ENCODE assay signal across 19 cellular contexts in genomic region chr7:80488851-80489370, GRCh38. TPM values are rescaled to one million over a fixed set of nuclear protein-coding genes. Genes with fewer than 3 reads are reported as not detected.
DNase-seq lines count a peak whose midpoint lies in the region; ATAC-seq and TF ChIP-seq lines count a peak whose summit lies in the region.
"Had no signal": no experiment of that assay in that cellular context is flagged by ENCODE, and none has a peak within 500 bp of the region (broad histone marks: within the 10 kb centered on the region; RNA-seq: fewer than 3 reads in every experiment).

No MANE protein-coding gene starts in this region.

- no peaks in the 10 kb centered on the region for H3K9me3 Mint-ChIP-seq in HFFc6
- no peaks in the 10 kb centered on the region for H3K9me3 Mint-ChIP-seq in activated CD4-positive, alpha-beta memory T cell treated with anti-CD3 and anti-CD28 coated beads for 36 hours

- CTCF ChIA-PET in activated CD4-positive, alpha-beta memory T cell treated with anti-CD3 and anti-CD28 coated beads for 36 hours (lab: Charles Lee): no interaction called here

- H3K27ac Mint-ChIP-seq in HFFc6: peak overlapping the region; percentile 35; the same call in 1 of the 2 replicates
- H3K27ac Mint-ChIP-seq in activated CD4-positive, alpha-beta memory T cell treated with anti-CD3 and anti-CD28 coated beads for 36 hours: no peak overlapping the region

- no peaks in the 10 kb centered on the region for H3K27me3 Mint-ChIP-seq in HFFc6 (ENCODE audit: insufficient read depth)
- no peaks in the 10 kb centered on the region for H3K27me3 Mint-ChIP-seq in activated CD4-positive, alpha-beta memory T cell treated with anti-CD3 and anti-CD28 coated beads for 36 hours

- H3K27ac ChIP-seq in epithelial cell of prostate: peak overlapping the region; percentile 2
- H3K27ac ChIP-seq: HL-60 had no signal

- no peak for ATAC-seq in GM18505 (IDR thresholded peaks at IDR 0.05; ENCODE audit: unreplicated experiment)

- no peak for TF ChIP-seq POLR2A in GM18505 (IDR thresholded peaks at IDR 0.05; ENCODE audit: borderline replicate concordance, extremely low read depth, insufficient read depth, insufficient read length)

- no peak for TF ChIP-seq CTCF in HFFc6 (IDR thresholded peaks at IDR 0.05)

- POLR2A ChIA-PET in activated CD4-positive, alpha-beta memory T cell treated with anti-CD3 and anti-CD28 coated beads for 36 hours (lab: Charles Lee): no interaction called here

- DNase-seq in COLO829 (ENCODE audit: low spot score) (peak; percentile 27), HFFc6 (no peak), epithelial cell of prostate (ENCODE audit: low read depth, low spot score) (no peak), myocyte (ENCODE audit: low read depth) (peak; percentile 18), pons (ENCODE audit: low spot score) (no peak)
- DNase-seq in activated CD4-positive, alpha-beta memory T cell treated with anti-CD3 and anti-CD28 coated beads for 36 hours: no peak
- DNase-seq: ACHN; BE2C; EL; KG1; NCI-H1092; NCI-H2107; NCI-H226; NK-92 treated with Interleukin-12 subunit alpha and Interleukin-12 subunit beta, amount 100 ng/mL, for 24 hours; OCI-M1 had no signal

- H3K4me1 Mint-ChIP-seq in HFFc6 (ENCODE audit: low read depth): peaks cover 37% of the 10 kb centered on the region
- H3K4me1 Mint-ChIP-seq in activated CD4-positive, alpha-beta memory T cell treated with anti-CD3 and anti-CD28 coated beads for 36 hours (ENCODE audit: low read depth): no peaks in the 10 kb centered on the region

- no peaks in the 10 kb centered on the region for H3K36me3 Mint-ChIP-seq in HFFc6 (ENCODE audit: low read depth)
- H3K36me3 Mint-ChIP-seq in activated CD4-positive, alpha-beta memory T cell treated with anti-CD3 and anti-CD28 coated beads for 36 hours: no peaks in the 10 kb centered on the region

- intact Hi-C loops in activated CD4-positive, alpha-beta memory T cell treated with anti-CD3 and anti-CD28 coated beads for 36 hours (cut with micrococcal nuclease): no loop called here

- 0 out of 2 replicates have a peak overlapping the region, but pooled peaks have one; percentile 12 for H3K4me3 Mint-ChIP-seq in HFFc6
- no peak overlapping the region for H3K4me3 Mint-ChIP-seq in activated CD4-positive, alpha-beta memory T cell treated with anti-CD3 and anti-CD28 coated beads for 36 hours

RNA-seq across cellular contexts. Expression of gene GNAT3, which starts 23.0 kb away (rescaled TPM):
- total RNA-seq in HFFc6 (2021; fragmentation: NEBNext Ultra II Directional; extraction: Animal tissue kit (Norgen Biotek cat#: 25700)): under 1 TPM in 1 of 6 experiments, not detected in 5; 0.26 TPM
- total RNA-seq in myocyte: not detected in 2 replicates
- not detected for polyA plus RNA-seq in myocyte (2012)
- total RNA-seq in activated CD4-positive, alpha-beta memory T cell treated with anti-CD3 and anti-CD28 coated beads for 36 hours: not detected
- total RNA-seq: MCF 10A, SK-MEL-5 had no signal

Comparison
In these comparisons a context has a peak if more than half of its experiments do, and no peak if none do; other contexts are left out.
1. DNase-seq: peak in COLO829 (single experiment) and myocyte (single experiment); none in HFFc6 (single experiment), epithelial cell of prostate (single experiment), activated CD4-positive, alpha-beta memory T cell treated with anti-CD3 and anti-CD28 coated beads for 36 hours (single experiment) and pons (single experiment).